In genomic region chr20:52490715-52491430, GRCh38 we compare ENCODE assay signal across 14 cellular contexts.
DNase-seq lines count a peak whose midpoint lies in the region; ATAC-seq, FAIRE-seq and TF ChIP-seq lines count a peak whose summit lies in the region.
"Had no signal": no experiment of that assay in that cellular context is flagged by ENCODE, and none has a peak within 500 bp of the region (broad histone marks: within the 10 kb centered on the region; RNA-seq: fewer than 3 reads in every experiment).

No MANE protein-coding gene starts in this region.

- FAIRE-seq in bronchial epithelial cell (lab: Jason Lieb, UNC): peak; percentile 97

- H2BK20ac ChIP-seq in IMR-90 (ENCODE audit: low read depth, low read length) (peak overlapping the region; percentile 99), H9 (ENCODE audit: low read depth, low read length, poor library complexity, severe bottlenecking) (no peak overlapping the region)

- H3K4me1 ChIP-seq in IMR-90 (ENCODE audit: control insufficient read depth, insufficient read depth, low read length): peaks cover 11% of the 10 kb centered on the region
- H3K4me1 ChIP-seq in H9 (ENCODE audit: insufficient read depth, low read length): no peaks in the 10 kb centered on the region

- no peak overlapping the region for H3T11ph ChIP-seq in H9 (ENCODE audit: low read length)

- H3K9me3 ChIP-seq in IMR-90 (ENCODE audit: control insufficient read depth, insufficient read depth, low read length) (no peaks in the 10 kb centered on the region), H9 (ENCODE audit: control insufficient read depth, low read depth, low read length) (no peaks in the 10 kb centered on the region)

- H3K27me3 Mint-ChIP-seq in naive thymus-derived CD8-positive, alpha-beta T cell: peaks cover 0 to 17% (median 7%) of the 10 kb centered on the region in 5 donors
- H3K27me3 Mint-ChIP-seq in H9 (ENCODE audit: low read depth): no peaks in the 10 kb centered on the region

- H2AK5ac ChIP-seq in IMR-90 (ENCODE audit: low read depth, low read length) (peak overlapping the region; percentile 95), H9 (ENCODE audit: insufficient read length, low read length) (no peak overlapping the region)

- H3K27ac Mint-ChIP-seq in naive thymus-derived CD8-positive, alpha-beta T cell: no peak overlapping the region
- H3K27ac Mint-ChIP-seq in H9: no peak overlapping the region
- H3K27ac Mint-ChIP-seq: activated T-helper 17 cell treated with anti-CD3 and anti-CD28 coated beads, Interleukin-2, amount 50 U/mL, for 72 hours had no signal

- no peak overlapping the region for H3K4me3 Mint-ChIP-seq in naive thymus-derived CD8-positive, alpha-beta T cell
- H3K4me3 Mint-ChIP-seq in H9: no peak overlapping the region
- H3K4me3 Mint-ChIP-seq: activated T-helper 17 cell treated with anti-CD3 and anti-CD28 coated beads, Interleukin-2, amount 50 U/mL, for 72 hours had no signal

- H3K56ac ChIP-seq in IMR-90 (ENCODE audit: extremely low read depth, insufficient read depth, low read length) (peak overlapping the region; percentile 50), H9 (ENCODE audit: insufficient read length, low read depth, low read length) (no peak overlapping the region)

- no peak overlapping the region for H2BK12ac ChIP-seq in H9 (ENCODE audit: insufficient read length, low read depth, low read length)

- peak; percentile 67 for DNase-seq in AG08395 (ENCODE audit: low spot score)
- DNase-seq in IMR-90: peak; percentile 98
- peak; percentile 96 for DNase-seq in bronchial epithelial cell (ENCODE audit: low read depth)
- DNase-seq in kidney tubule cell (ENCODE audit: low spot score): peak; percentile 96
- no peak for DNase-seq in naive thymus-derived CD8-positive, alpha-beta T cell
- no peak for DNase-seq in middle frontal gyrus (ENCODE audit: extremely low spot score, low spot score)
- no peak for DNase-seq in NCI-H345 (lab: John Stamatoyannopoulos, UW)
- DNase-seq in H9: no peak
- DNase-seq: cerebellar nuclear complex, heart right ventricle, KBM-7, SHP77 treated with DMSO at 0.1 percent for 48 hours had no signal

- dilution Hi-C loops in IMR-90 (cut with HindIII; ENCODE audit: low sequenced_read_pairs, unreplicated experiment): no loop called here

- no peak for TF ChIP-seq POLR2A in IMR-90 (IDR thresholded peaks at IDR 0.05; ENCODE audit: low read depth, low read length)

- H3K4me2 ChIP-seq in IMR-90 (ENCODE audit: low read depth, low read length): peak overlapping the region; percentile 62
- H3K4me2 ChIP-seq in H9 (ENCODE audit: insufficient read depth, insufficient read length, low read length): no peak overlapping the region

- peaks cover 0 to 5% (median 0%) of the 10 kb centered on the region in 9 donors for H3K9me3 Mint-ChIP-seq in naive thymus-derived CD8-positive, alpha-beta T cell
- no peaks in the 10 kb centered on the region for H3K9me3 Mint-ChIP-seq in H9
- H3K9me3 Mint-ChIP-seq: activated T-helper 17 cell treated with anti-CD3 and anti-CD28 coated beads, Interleukin-2, amount 50 U/mL, for 72 hours had no signal

- no peaks in the 10 kb centered on the region for H3K27me3 ChIP-seq in IMR-90 (ENCODE audit: control insufficient read depth, insufficient read depth, low read length)
- no peaks in the 10 kb centered on the region for H3K27me3 ChIP-seq in bronchial epithelial cell (ENCODE audit: control insufficient read depth, insufficient read depth, low read length)
- no peaks in the 10 kb centered on the region for H3K27me3 ChIP-seq in H9 (ENCODE audit: insufficient read depth, low read length)

- peaks cover 16% of the 10 kb centered on the region for H3K9me1 ChIP-seq in IMR-90 (ENCODE audit: insufficient read depth, low read length)

- peak overlapping the region; percentile 86 for H3K23ac ChIP-seq in IMR-90 (ENCODE audit: low read depth, low read length)
- H3K23ac ChIP-seq in H9 (ENCODE audit: insufficient read length, low read depth, low read length): no peak overlapping the region

- ATAC-seq in IMR-90 (ENCODE audit: low read depth): peak; percentile 77
- no peak for ATAC-seq in naive thymus-derived CD8-positive, alpha-beta T cell
- ATAC-seq: activated CD4-positive, CD25-positive, alpha-beta regulatory T cell treated with anti-CD3 and anti-CD28 coated beads, Interleukin-2, amount 50 U/mL, for 24 hours; activated T-helper 17 cell treated with anti-CD3 and anti-CD28 coated beads, Interleukin-2, amount 50 U/mL, for 72 hours; heart right ventricle had no signal

- WGBS in IMR-90 (ENCODE audit: extremely low coverage in 2 of 2, insufficient read length in 1 of 2), 2 experiments: no CpG with 5 or more reads among the region's 10 CpGs
- no CpG with 5 or more reads among the region's 10 CpGs for WGBS in H9 (ENCODE audit: extremely low coverage, insufficient read length, low lambda C conversion rate)

- peak overlapping the region; percentile 90 for H3K14ac ChIP-seq in IMR-90 (replicated peaks; ENCODE audit: low read depth, low read length)
- H3K14ac ChIP-seq in H9 (ENCODE audit: insufficient read depth, low read length): no peak overlapping the region

- H2AK9ac ChIP-seq in IMR-90 (replicated peaks; ENCODE audit: low read depth, low read length, poor library complexity): peak overlapping the region; percentile 82

- no peaks in the 10 kb centered on the region for H3K79me2 ChIP-seq in H9 (ENCODE audit: insufficient read depth, low read length)

- H4K5ac ChIP-seq in IMR-90 (ENCODE audit: low read depth, low read length) (peak overlapping the region; percentile 89), H9 (ENCODE audit: insufficient read length, low read depth, low read length) (no peak overlapping the region)

- H3K4me3 ChIP-seq in IMR-90 (ENCODE audit: insufficient read depth, low read depth, low read length): no peak overlapping the region
- H3K4me3 ChIP-seq in bronchial epithelial cell (ENCODE audit: low read depth, low read length): no peak overlapping the region
- H3K4me3 ChIP-seq: heart right ventricle had no signal

- 0 out of 2 replicates have a peak, but pooled peaks have one; percentile 14 for TF ChIP-seq RAD21 in IMR-90 (IDR thresholded peaks at IDR 0.05; ENCODE audit: low read length)

- H4K91ac ChIP-seq in IMR-90 (ENCODE audit: insufficient read depth, low read depth, low read length): peak overlapping the region; percentile 92
- no peak overlapping the region for H4K91ac ChIP-seq in H9 (ENCODE audit: insufficient read length, low read depth, low read length)

- intact Hi-C loops in IMR-90 (cut with micrococcal nuclease): loop anchor here (5.0 kb wide), 2 partner anchors 39 to 41 kb away; no protein-coding TSS in a partner anchor

- BruUV-seq in IMR-90 (replicated peaks; lab: Mats Ljungman, UMichigan): no TSS peak

- POLR2A ChIA-PET in IMR-90 (lab: Charles Lee; ENCODE audit: unreplicated experiment): no interaction called here
- POLR2A ChIA-PET in naive thymus-derived CD8-positive, alpha-beta T cell (lab: Charles Lee): interaction anchor here (0.6 kb wide), 1 partner anchor 480 kb away, joined by 3 read pairs; no protein-coding TSS in a partner anchor

- peak overlapping the region; percentile 94; the same call in 2 of the 3 replicates for H2BK15ac ChIP-seq in IMR-90 (ENCODE audit: low read depth, low read length)
- no peak overlapping the region for H2BK15ac ChIP-seq in H9 (ENCODE audit: low read depth, low read length)

- H3K9ac ChIP-seq in IMR-90 (ENCODE audit: low read depth, low read length) (no peak overlapping the region), H9 (ENCODE audit: extremely low read depth, insufficient read length, low read length) (no peak overlapping the region)

- H3K18ac ChIP-seq in IMR-90 (ENCODE audit: low read depth, low read length): peak overlapping the region; percentile 91
- H3K18ac ChIP-seq in H9 (ENCODE audit: insufficient read length, low read depth, low read length): no peak overlapping the region

- peaks cover 5 to 22% (median 17%) of the 10 kb centered on the region in 4 donors for H3K4me1 Mint-ChIP-seq in naive thymus-derived CD8-positive, alpha-beta T cell
- no peaks in the 10 kb centered on the region for H3K4me1 Mint-ChIP-seq in H9

- H3K27ac ChIP-seq in IMR-90 (ENCODE audit: insufficient read depth, low read length) (peak overlapping the region; percentile 72), H9 (ENCODE audit: insufficient read length, low read depth, low read length) (no peak overlapping the region)
- H3K27ac ChIP-seq: heart right ventricle had no signal

- CTCF ChIA-PET in IMR-90 (lab: Yijun Ruan, JAX): interaction anchor here (0.7 kb wide), 1 partner anchor 18 kb away, joined by 3 read pairs; no protein-coding TSS in a partner anchor

- H2BK120ac ChIP-seq in IMR-90 (ENCODE audit: low read depth, low read length): peak overlapping the region; percentile 97
- no peak overlapping the region for H2BK120ac ChIP-seq in H9 (ENCODE audit: low read depth, low read length, poor library complexity, severe bottlenecking)

- TF ChIP-seq CTCF in IMR-90 (conservative IDR thresholded peaks at IDR 0.05; ENCODE audit: low read depth, low read length) (no peak), bronchial epithelial cell (IDR thresholded peaks at IDR 0.05; ENCODE audit: insufficient read depth, low read length, severe bottlenecking) (no peak), H9 (conservative IDR thresholded peaks at IDR 0.05) (no peak)

- 0 out of 4 replicates have a peak, but pooled peaks cover 0 to 3% of the 10 kb centered on the region in 2 experiments for H3K79me1 ChIP-seq in IMR-90 (ENCODE audit: low read depth in 1 of 2, low read length in 2 of 2)
- no peaks in the 10 kb centered on the region for H3K79me1 ChIP-seq in H9 (ENCODE audit: insufficient read depth, low read depth, low read length, poor library complexity, severe bottlenecking)

- H3K36me3 ChIP-seq in IMR-90 (ENCODE audit: control insufficient read depth, insufficient read depth, low read length) (no peaks in the 10 kb centered on the region), bronchial epithelial cell (ENCODE audit: control insufficient read depth, insufficient read depth, low read length) (no peaks in the 10 kb centered on the region)
- H3K36me3 ChIP-seq: heart right ventricle had no signal

- H2AFZ ChIP-seq in IMR-90 (replicated peaks; ENCODE audit: low read length, poor library complexity) (peak overlapping the region; percentile 89), H9 (ENCODE audit: low read length) (no peak overlapping the region)

- H4K20me1 ChIP-seq in IMR-90 (ENCODE audit: insufficient read depth, low read length) (no peaks in the 10 kb centered on the region), H9 (ENCODE audit: control insufficient read depth, insufficient read depth, insufficient read length) (no peaks in the 10 kb centered on the region)

- H2BK5ac ChIP-seq in IMR-90 (ENCODE audit: low read depth, low read length, poor library complexity, severe bottlenecking): peak overlapping the region; percentile 92
- H2BK5ac ChIP-seq in H9 (ENCODE audit: insufficient read length, low read length): no peak overlapping the region

- no peaks in the 10 kb centered on the region for H3K23me2 ChIP-seq in H9 (ENCODE audit: insufficient read length, low read depth, low read length, poor library complexity, severe bottlenecking)

- in situ Hi-C loops in IMR-90 (cut with MboI; ENCODE audit: low sequenced_read_pairs): loop anchor here (25.0 kb wide), 1 partner anchor 1446 kb away; no protein-coding TSS in a partner anchor

- peak overlapping the region; percentile 13 to 95 for H4K8ac ChIP-seq in IMR-90 (ENCODE audit: low read depth in 2 of 2, low read length in 2 of 2)
- no peak overlapping the region for H4K8ac ChIP-seq in H9 (replicated peaks; ENCODE audit: insufficient read length, low read depth, low read length)

- H3K4ac ChIP-seq in IMR-90 (ENCODE audit: low read depth, low read length) (peak overlapping the region; percentile 95), H9 (ENCODE audit: low read depth, low read length) (no peak overlapping the region)

- no peaks in the 10 kb centered on the region for H3K36me3 Mint-ChIP-seq in naive thymus-derived CD8-positive, alpha-beta T cell
- H3K36me3 Mint-ChIP-seq in H9 (ENCODE audit: insufficient read depth in 1 of 3, low read depth in 3 of 3): no peaks in the 10 kb centered on the region

Comparison
In these comparisons a context has a peak if more than half of its experiments do, and no peak if none do; other contexts are left out.
1. DNase-seq: peak in AG08395 (single experiment), IMR-90 (single experiment), bronchial epithelial cell (single experiment) and kidney tubule cell (single experiment); none in naive thymus-derived CD8-positive, alpha-beta T cell (0 of 10), middle frontal gyrus (single experiment), NCI-H345 (single experiment) and H9 (single experiment).